16 cellular contexts compared by ENCODE assay signal in genomic region chr6:25499851-25500250, GRCh38.
DNase-seq lines count a peak whose midpoint lies in the region; ATAC-seq and TF ChIP-seq lines count a peak whose summit lies in the region.
"Had no signal": no experiment of that assay in that cellular context is flagged by ENCODE, and none has a peak within 500 bp of the region (broad histone marks: within the 10 kb centered on the region; RNA-seq: fewer than 3 reads in every experiment).

No MANE protein-coding gene starts in this region.

- DNase-seq in HT-29 (ENCODE audit: low spot score) (peak; percentile 12), islet precursor cell (peak; percentile 72), stromal cell of bone marrow (ENCODE audit: low read depth) (peak; percentile 9), DMS153 treated with DMSO at 0.1 percent for 48 hours (lab: John Stamatoyannopoulos, UW; ENCODE audit: unreplicated experiment) (no peak)
- DNase-seq in stimulated activated naive CD8-positive, alpha-beta T cell treated with anti-CD3 and anti-CD28 coated beads, Interleukin-15, Interleukin-2, amounts not matched to agents 100 U/mL and 50 U/mL, for 24 hours = no peak
- DNase-seq: activated CD8-positive, alpha-beta T cell treated with anti-CD3 and anti-CD28 coated beads, Interleukin-2, amount 10 ng/mL, durations not matched to agents 7 days and 5 days; CD4-positive, alpha-beta memory T cell; KG1; kidney; NCI-H1417 treated with DMSO at 0.1 percent for 48 hours; NCI-H774; stimulated activated CD4-positive, alpha-beta T cell treated with anti-CD3 and anti-CD28 coated beads, Interleukin-4, amount 100 ng/mL, for 24 hours; uterus had no signal

- no peak for TF ChIP-seq CTCF in VCaP (conservative IDR thresholded peaks at IDR 0.05)

- H3K27ac ChIP-seq in VCaP = peak overlapping the region; percentile 51
- H3K27ac ChIP-seq: uterus had no signal

- ATAC-seq in GM21717 (IDR thresholded peaks at IDR 0.05; ENCODE audit: unreplicated experiment) = no peak
- no peak for ATAC-seq in stimulated activated naive CD8-positive, alpha-beta T cell treated with anti-CD3 and anti-CD28 coated beads, Interleukin-15, Interleukin-2, amounts not matched to agents 100 U/mL and 50 U/mL, for 24 hours
- ATAC-seq: activated CD8-positive, alpha-beta T cell treated with anti-CD3 and anti-CD28 coated beads, Interleukin-2, amount 10 ng/mL, durations not matched to agents 7 days and 5 days; stimulated activated effector memory CD8-positive, alpha-beta T cell treated with anti-CD3 and anti-CD28 coated beads, Interleukin-12 subunit alpha, Interleukin-12 subunit beta, amount 100 ng/mL, for 72 hours had no signal

Comparison
In these comparisons a context has a peak if more than half of its experiments do, and no peak if none do; other contexts are left out.
1. DNase-seq: peak in HT-29 (single experiment), islet precursor cell (single experiment) and stromal cell of bone marrow (single experiment); none in stimulated activated naive CD8-positive, alpha-beta T cell treated with anti-CD3 and anti-CD28 coated beads, Interleukin-15, Interleukin-2, amounts not matched to agents 100 U/mL and 50 U/mL, for 24 hours (single experiment) and DMS153 treated with DMSO at 0.1 percent for 48 hours (single experiment).